16 cellular contexts compared by ENCODE assay signal in genomic region chr6:38813451-38813850, GRCh38.
"Had no signal": no experiment of that assay in that cellular context is flagged by ENCODE, and none has a peak within 500 bp of the region (broad histone marks: within the 10 kb centered on the region; RNA-seq: fewer than 3 reads in every experiment).

No MANE protein-coding gene starts in this region.

- H3K4me3 ChIP-seq: lower lobe of right lung, sigmoid colon, tibial artery had no signal

- H3K9me3 Mint-ChIP-seq: activated CD8-positive, alpha-beta T cell treated with anti-CD3 and anti-CD28 coated beads for 36 hours; activated naive CD8-positive, alpha-beta T cell treated with anti-CD3 and anti-CD28 coated beads for 36 hours; activated T-helper 17 cell treated with anti-CD3 and anti-CD28 coated beads, Interleukin-2, amount 50 U/mL, for 72 hours; effector memory CD8-positive, alpha-beta T cell; nephron progenitor cell had no signal

- ATAC-seq: activated CD8-positive, alpha-beta T cell treated with anti-CD3 and anti-CD28 coated beads for 36 hours; activated T-helper 17 cell treated with anti-CD3 and anti-CD28 coated beads, Interleukin-2, amount 50 U/mL, for 72 hours; effector memory CD8-positive, alpha-beta T cell; lower lobe of right lung; stimulated activated naive CD8-positive, alpha-beta T cell treated with anti-CD3 and anti-CD28 coated beads, Interleukin-15, Interleukin-2, amounts not matched to agents 100 U/mL and 50 U/mL, for 24 hours had no signal

- H3K36me3 ChIP-seq: lower lobe of right lung, sigmoid colon, tibial artery had no signal

- H3K36me3 Mint-ChIP-seq: activated naive CD8-positive, alpha-beta T cell treated with anti-CD3 and anti-CD28 coated beads for 36 hours had no signal

- DNase-seq: activated CD4-positive, alpha-beta T cell treated with anti-CD3 and anti-CD28 coated beads for 48 hours; activated CD4-positive, CD25-positive, alpha-beta regulatory T cell; activated CD8-positive, alpha-beta T cell treated with anti-CD3 and anti-CD28 coated beads for 36 hours; activated naive CD4-positive, alpha-beta T cell; activated naive CD8-positive, alpha-beta T cell treated with anti-CD3 and anti-CD28 coated beads for 36 hours; activated T-cell treated with anti-CD3 and anti-CD28 coated beads, Interleukin-2, amount 50 U/mL, for 1 hour; amygdala; effector memory CD8-positive, alpha-beta T cell; lower lobe of right lung; nephron progenitor cell; nucleus accumbens; sigmoid colon; stimulated activated naive CD8-positive, alpha-beta T cell treated with anti-CD3 and anti-CD28 coated beads, Interleukin-15, Interleukin-2, amounts not matched to agents 100 U/mL and 50 U/mL, for 24 hours; substantia nigra; tibial artery had no signal

- H3K4me3 Mint-ChIP-seq: activated CD8-positive, alpha-beta T cell treated with anti-CD3 and anti-CD28 coated beads for 36 hours; activated naive CD8-positive, alpha-beta T cell treated with anti-CD3 and anti-CD28 coated beads for 36 hours; activated T-helper 17 cell treated with anti-CD3 and anti-CD28 coated beads, Interleukin-2, amount 50 U/mL, for 72 hours; effector memory CD8-positive, alpha-beta T cell; nephron progenitor cell had no signal

- H3K4me1 Mint-ChIP-seq: activated naive CD8-positive, alpha-beta T cell treated with anti-CD3 and anti-CD28 coated beads for 36 hours; activated T-helper 17 cell treated with anti-CD3 and anti-CD28 coated beads, Interleukin-2, amount 50 U/mL, for 72 hours; nephron progenitor cell had no signal

- H3K27ac ChIP-seq: lower lobe of right lung, sigmoid colon, tibial artery had no signal

- H3K4me1 ChIP-seq: lower lobe of right lung, sigmoid colon, tibial artery had no signal

- H3K9me3 ChIP-seq: lower lobe of right lung, sigmoid colon, tibial artery had no signal

- H3K27me3 ChIP-seq: sigmoid colon, tibial artery had no signal

- H3K27ac Mint-ChIP-seq: activated CD8-positive, alpha-beta T cell treated with anti-CD3 and anti-CD28 coated beads for 36 hours; activated naive CD8-positive, alpha-beta T cell treated with anti-CD3 and anti-CD28 coated beads for 36 hours; activated T-helper 17 cell treated with anti-CD3 and anti-CD28 coated beads, Interleukin-2, amount 50 U/mL, for 72 hours; effector memory CD8-positive, alpha-beta T cell; nephron progenitor cell had no signal
